Comparison of ENCODE assay signal across 26 cellular contexts in the genomic region with DNA sequence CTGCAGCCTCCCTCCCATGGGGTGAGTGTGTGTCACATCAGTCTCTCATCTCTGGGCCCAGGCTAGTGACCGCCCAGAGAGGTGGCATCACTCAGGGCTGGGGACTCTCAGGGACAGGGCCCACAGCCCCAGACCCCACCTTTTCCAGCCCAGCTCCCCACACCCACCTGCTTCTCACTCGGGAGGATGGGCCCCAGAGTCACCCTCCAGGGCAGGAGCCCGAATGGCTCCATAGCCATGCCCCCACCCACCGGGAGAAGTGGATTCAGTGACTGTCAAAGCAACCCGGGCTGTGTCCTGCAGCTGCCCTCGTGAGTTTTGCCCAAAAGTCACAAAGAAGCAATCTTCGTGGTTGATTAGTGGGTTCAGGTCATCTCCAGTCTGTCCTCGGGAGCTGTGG. TPM values are rescaled to one million over a fixed set of nuclear protein-coding genes. Genes with fewer than 3 reads are reported as not detected.
"Had no signal": no experiment of that assay in that cellular context is flagged by ENCODE, and none has a peak within 500 bp of the region (broad histone marks: within the 10 kb centered on the region; RNA-seq: fewer than 3 reads in every experiment).

No MANE protein-coding gene starts in this region.

- ATAC-seq: activated CD4-positive, alpha-beta T cell treated with anti-CD3 and anti-CD28 coated beads for 36 hours; activated T-helper 17 cell treated with anti-CD3 and anti-CD28 coated beads, Interleukin-2, amount 50 U/mL, for 72 hours; body of pancreas; heart right ventricle; left colon; mucosa of descending colon; pancreas; right cardiac atrium had no signal

- H3K27ac ChIP-seq: body of pancreas, cardiac muscle cell, epithelial cell of prostate, heart right ventricle, pancreas, testis, vagina had no signal

- DNase-seq: activated CD4-positive, alpha-beta T cell treated with anti-CD3 and anti-CD28 coated beads for 36 hours; activated CD4-positive, alpha-beta T cell treated with anti-CD3 and anti-CD28 coated beads, Interleukin-2, amount 50 U/mL, for 4 hours; activated CD8-positive, alpha-beta memory T cell treated with anti-CD3 and anti-CD28 coated beads, Interleukin-2, amount 50 U/mL, for 4 hours; activated naive CD4-positive, alpha-beta T cell treated with Interleukin-2 at 50 U/mL for 16 hours; activated T-cell treated with anti-CD3 and anti-CD28 coated beads, Interleukin-2, amount 50 U/mL, for 24 hours; anterior cingulate cortex; body of pancreas; cortex of kidney; heart right ventricle; left colon; mesenchymal stem cell; right cardiac atrium; stimulated activated CD4-positive, alpha-beta T cell treated with anti-CD3 and anti-CD28 coated beads, Interleukin-12 subunit alpha, Interleukin-12 subunit beta, amount 100 ng/mL, for 4 hours; T-helper 1 cell; testis; trophoblast cell had no signal

- H3K27me3 ChIP-seq: body of pancreas, cardiac muscle cell, pancreas, testis, vagina had no signal

- H3K9me3 ChIP-seq: body of pancreas, pancreas, testis, vagina had no signal

- H3K27me3 Mint-ChIP-seq: activated CD4-positive, alpha-beta T cell treated with anti-CD3 and anti-CD28 coated beads for 36 hours; activated T-cell treated with anti-CD3 and anti-CD28 coated beads, Interleukin-2, amount 50 U/mL, for 24 hours; activated T-helper 17 cell treated with anti-CD3 and anti-CD28 coated beads, Interleukin-2, amount 50 U/mL, for 72 hours had no signal

- H3K36me3 ChIP-seq: cardiac muscle cell, pancreas, vagina had no signal

- H3K27ac Mint-ChIP-seq: activated CD4-positive, alpha-beta T cell treated with anti-CD3 and anti-CD28 coated beads for 36 hours; activated T-cell treated with anti-CD3 and anti-CD28 coated beads, Interleukin-2, amount 50 U/mL, for 24 hours; activated T-helper 17 cell treated with anti-CD3 and anti-CD28 coated beads, Interleukin-2, amount 50 U/mL, for 72 hours had no signal

- H3K4me1 ChIP-seq: body of pancreas, pancreas, testis had no signal

- H3K4me3 Mint-ChIP-seq: activated CD4-positive, alpha-beta T cell treated with anti-CD3 and anti-CD28 coated beads for 36 hours; activated T-cell treated with anti-CD3 and anti-CD28 coated beads, Interleukin-2, amount 50 U/mL, for 24 hours; activated T-helper 17 cell treated with anti-CD3 and anti-CD28 coated beads, Interleukin-2, amount 50 U/mL, for 72 hours had no signal

- H3K4me3 ChIP-seq: body of pancreas, cardiac muscle cell, heart right ventricle, mucosa of descending colon, pancreas, testis, vagina had no signal

- FAIRE-seq: keratinocyte, pancreas, TTC549 had no signal

- H3K4me1 Mint-ChIP-seq: activated CD4-positive, alpha-beta T cell treated with anti-CD3 and anti-CD28 coated beads for 36 hours had no signal

RNA-seq across cellular contexts. Expression of gene PARVG, which starts 26.0 kb away (rescaled TPM):
- total RNA-seq: fibroblast of villous mesenchyme, pulmonary artery endothelial cell had no signal
- polyA plus RNA-seq: cardiac muscle cell, keratinocyte had no signal
